Comparison of ENCODE assay signal across 8 cellular contexts in the genomic region with DNA sequence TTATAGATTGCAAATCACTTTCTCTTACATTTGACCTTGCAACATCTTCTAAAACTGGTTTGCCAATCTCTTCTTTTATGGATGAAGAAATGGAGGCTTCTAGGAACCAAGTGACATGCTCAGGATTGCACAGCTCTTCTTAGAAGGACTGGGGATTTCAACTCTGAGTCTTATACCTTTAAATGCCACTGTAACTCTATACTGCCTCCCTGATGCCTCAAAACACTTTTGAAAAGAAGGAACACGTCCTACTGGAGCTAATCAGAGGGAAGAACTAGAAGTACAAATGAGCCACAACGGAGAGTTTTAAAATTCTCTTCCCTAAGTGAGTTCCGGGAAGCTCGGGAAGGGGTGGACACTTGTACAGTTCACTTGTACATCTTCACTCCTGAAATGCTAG. TPM values are rescaled to one million over a fixed set of nuclear protein-coding genes. Genes with fewer than 3 reads are reported as not detected.
DNase-seq lines count a peak whose midpoint lies in the region; ATAC-seq, FAIRE-seq and TF ChIP-seq lines count a peak whose summit lies in the region.

No MANE protein-coding gene starts in this region.

- BruUV-seq in MCF 10A (replicated peaks; lab: Mats Ljungman, UMichigan) = no TSS peak

- ATAC-seq in activated T-cell treated with anti-CD3 and anti-CD28 coated beads, Interleukin-2, amount 50 U/mL, for 72 hours (replicated peaks in 1 of 2) = no peak
- ATAC-seq in right lobe of liver = peak in 1 of 4 donors; percentile 2

- H3K36me3 Mint-ChIP-seq in activated T-cell treated with anti-CD3 and anti-CD28 coated beads, Interleukin-2, amount 50 U/mL, for 72 hours (ENCODE audit: insufficient read depth in 2 of 2) = no peaks in the 10 kb centered on the region
- no peaks in the 10 kb centered on the region for H3K36me3 Mint-ChIP-seq in MCF 10A (ENCODE audit: insufficient read depth, unreplicated experiment)

- H3K27me3 ChIP-seq in right lobe of liver = no peaks in the 10 kb centered on the region

- WGBS in right lobe of liver (ENCODE audit: insufficient coverage, low coverage, low lambda C conversion rate, missing lambda C conversion rate) = 0% methylated on average over 4 of the region's 4 CpGs

- POLR2A ChIA-PET in MCF 10A (lab: Yijun Ruan, JAX) = interaction anchor here (0.6 to 3.3 kb wide), 21 partner anchors 9 to 197 kb away, joined by 3 to 25 read pairs (median 5); no protein-coding TSS in a partner anchor

- no peaks in the 10 kb centered on the region for H3K36me3 ChIP-seq in right lobe of liver

- peak overlapping the region; percentile 67 to 92 (median 88) for H3K4me3 ChIP-seq in right lobe of liver

- H3K4me1 Mint-ChIP-seq in activated T-cell treated with anti-CD3 and anti-CD28 coated beads, Interleukin-2, amount 50 U/mL, for 72 hours (ENCODE audit: low read depth) = peaks cover 14% of the 10 kb centered on the region
- H3K4me1 Mint-ChIP-seq in MCF 10A (ENCODE audit: insufficient read depth, unreplicated experiment) = peaks cover 13% of the 10 kb centered on the region

- CTCF ChIA-PET in MCF 10A (lab: Yijun Ruan, JAX) = interaction anchor here (0.5 to 2.9 kb wide), 11 partner anchors 20 to 252 kb away, joined by 3 to 23 read pairs (median 4); no protein-coding TSS in a partner anchor

- intact Hi-C loops in MCF 10A (cut with micrococcal nuclease) (no loop called here), right lobe of liver (cut with DNase I) (no loop called here)

- peaks cover 64% of the 10 kb centered on the region for H3K27me3 Mint-ChIP-seq in activated T-cell treated with anti-CD3 and anti-CD28 coated beads, Interleukin-2, amount 50 U/mL, for 72 hours (ENCODE audit: low read depth)
- peaks cover 25% of the 10 kb centered on the region for H3K27me3 Mint-ChIP-seq in MCF 10A (ENCODE audit: insufficient read depth, unreplicated experiment)

- TF ChIP-seq CTCF in MCF 10A (IDR thresholded peaks at IDR 0.05; ENCODE audit: unreplicated experiment) (no peak), right lobe of liver (IDR thresholded peaks at IDR 0.05) (no peak)

- H3K4me1 ChIP-seq in right lobe of liver = no peaks in the 10 kb centered on the region

- no peak for DNase-seq in activated T-cell treated with anti-CD3 and anti-CD28 coated beads, Interleukin-2, amount 50 U/mL, for 72 hours
- no peak for DNase-seq in activated T-cell treated with anti-CD3 and anti-CD28 coated beads, Interleukin-2, amount 50 U/mL, for 1 hour
- DNase-seq in MCF 10A (ENCODE audit: unreplicated experiment) = no peak
- DNase-seq in right lobe of liver = no peak
- peak; percentile 10 for DNase-seq in urothelium cell line (ENCODE audit: low spot score)
- DNase-seq in AML-193 (lab: John Stamatoyannopoulos, UW) = no peak
- DNase-seq in SHP77 (lab: John Stamatoyannopoulos, UW) = no peak
- no peak for DNase-seq in stimulated activated CD8-positive, alpha-beta memory T cell treated with anti-CD3 and anti-CD28 coated beads, Interleukin-4, amount 100 ng/mL, for 48 hours

- no peak overlapping the region for H3K27ac Mint-ChIP-seq in activated T-cell treated with anti-CD3 and anti-CD28 coated beads, Interleukin-2, amount 50 U/mL, for 72 hours
- peak overlapping the region; percentile 70 for H3K27ac Mint-ChIP-seq in MCF 10A (ENCODE audit: low read depth, unreplicated experiment)

- H3K9me3 ChIP-seq in right lobe of liver = no peaks in the 10 kb centered on the region

- peak overlapping the region in 2 of 3 donors; percentile 1 to 52 for H3K27ac ChIP-seq in right lobe of liver

- FAIRE-seq in urothelium cell line (lab: Jason Lieb, UNC) = no peak

- TF ChIP-seq POLR2A in right lobe of liver (IDR thresholded peaks at IDR 0.05) = no peak

- H3K9me3 Mint-ChIP-seq in activated T-cell treated with anti-CD3 and anti-CD28 coated beads, Interleukin-2, amount 50 U/mL, for 72 hours = no peaks in the 10 kb centered on the region
- H3K9me3 Mint-ChIP-seq in MCF 10A (ENCODE audit: unreplicated experiment) = no peaks in the 10 kb centered on the region

- H3K4me3 Mint-ChIP-seq in activated T-cell treated with anti-CD3 and anti-CD28 coated beads, Interleukin-2, amount 50 U/mL, for 72 hours = peak overlapping the region; percentile 60 to 81
- H3K4me3 Mint-ChIP-seq in MCF 10A (ENCODE audit: unreplicated experiment) = peak overlapping the region; percentile 75

RNA-seq across cellular contexts. Expression of a gene that starts 1.0 kb away (rescaled TPM):
- total RNA-seq in activated T-cell treated with anti-CD3 and anti-CD28 coated beads, Interleukin-2, amount 50 U/mL, for 72 hours = under 1 TPM; 0.32 to 0.46 TPM
- total RNA-seq in MCF 10A (2022) = 7.4 and 16.1 TPM in 2 replicates
- 1 to 10 TPM; 1.9 to 4.1 (median 3.8) TPM for total RNA-seq in right lobe of liver
